ENCODE assay signal across 12 cellular contexts in the genomic region with DNA sequence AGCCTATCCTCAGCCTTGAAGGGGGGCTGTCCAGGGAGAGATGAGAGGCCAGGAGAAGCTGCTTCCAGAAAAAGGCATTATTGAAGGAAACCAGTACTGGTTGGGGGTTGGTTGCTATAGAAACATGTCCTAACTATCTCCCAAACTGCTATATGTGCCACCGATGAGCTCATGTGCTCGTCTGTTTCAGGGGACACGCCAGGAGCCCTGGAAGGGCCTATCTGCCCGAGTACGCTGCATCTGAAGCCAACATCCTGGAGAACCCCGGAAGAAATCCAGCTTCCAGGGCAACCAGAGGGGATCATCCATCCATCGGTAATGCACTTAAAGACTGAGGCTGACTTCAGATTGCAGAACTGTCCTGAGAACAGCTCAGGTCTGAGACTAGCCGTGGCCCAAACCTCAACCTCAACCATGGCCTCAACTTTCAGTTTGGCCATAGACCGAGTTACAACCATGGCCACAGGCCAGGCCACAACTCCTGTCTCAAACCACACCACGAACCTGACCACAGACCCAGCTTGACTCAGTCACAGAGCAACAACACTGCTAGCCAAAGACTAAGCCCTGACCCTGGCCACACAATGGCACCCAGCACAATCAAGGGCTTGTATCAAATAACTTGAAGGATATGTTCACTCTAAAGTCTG. TPM values are rescaled to one million over a fixed set of nuclear protein-coding genes. Genes with fewer than 3 reads are reported as not detected.
DNase-seq lines count a peak whose midpoint lies in the region; ATAC-seq and TF ChIP-seq lines count a peak whose summit lies in the region.
"Had no signal": no experiment of that assay in that cellular context is flagged by ENCODE, and none has a peak within 500 bp of the region (broad histone marks: within the 10 kb centered on the region; RNA-seq: fewer than 3 reads in every experiment).

No MANE protein-coding gene starts in this region.

- POLR2A ChIA-PET in HEK293 (lab: Yijun Ruan, JAX) = no interaction called here

- H3K4me1 ChIP-seq in HEK293 (ENCODE audit: control insufficient read depth, insufficient read depth, low read length) (no peaks in the 10 kb centered on the region), sigmoid colon (peaks cover 0 to 24% (median 20%) of the 10 kb centered on the region in 4 donors)

- TF ChIP-seq CTCF in AG10803 (conservative IDR thresholded peaks at IDR 0.05; ENCODE audit: low read length) (no peak), HEK293 (tag by site-specific recombination; IDR thresholded peaks at IDR 0.05) (no peak), sigmoid colon (IDR thresholded peaks at IDR 0.05) (no peak)

- WGBS in sigmoid colon, 2 donors = 87 to 92% methylated on average over 10 of the region's 10 CpGs

- H3K9me3 ChIP-seq in HEK293 (ENCODE audit: control insufficient read depth, insufficient read depth, low read depth, low read length) (no peaks in the 10 kb centered on the region), sigmoid colon (no peaks in the 10 kb centered on the region)
- H3K9me3 ChIP-seq: mucosa of descending colon had no signal

- no peaks in the 10 kb centered on the region for H3K36me3 ChIP-seq in HEK293 (ENCODE audit: control insufficient read depth in 2 of 2, insufficient read depth in 1 of 2, low read length in 2 of 2)
- no peaks in the 10 kb centered on the region for H3K36me3 ChIP-seq in sigmoid colon

- CTCF ChIA-PET in HEK293 (lab: Yijun Ruan, JAX) = interaction anchor here (2.0 kb wide), 1 partner anchor 73 kb away, joined by 10 read pairs; no protein-coding TSS in a partner anchor

- no peak for TF ChIP-seq EP300 in sigmoid colon (IDR thresholded peaks at IDR 0.05)

- peak; percentile 69 for DNase-seq in AG10803 (ENCODE audit: low read depth)
- DNase-seq in amniotic epithelial cell (ENCODE audit: low read depth) = peak; percentile 83
- peak; percentile 81 for DNase-seq in iris pigment epithelial cell (ENCODE audit: low read depth)
- DNase-seq in NCI-H1092 treated with DMSO at 0.1 percent for 48 hours (lab: John Stamatoyannopoulos, UW) = no peak
- no peak for DNase-seq in NK-92 treated with Interleukin-12 subunit alpha and Interleukin-12 subunit beta, amount 100 ng/mL, for 24 hours (lab: John Stamatoyannopoulos, UW)
- DNase-seq in sigmoid colon = no peak
- DNase-seq: DMS79 treated with DMSO at 0.1 percent for 48 hours; mucosa of descending colon; NCI-H2029; stimulated activated CD4-positive, alpha-beta T cell treated with anti-CD3 and anti-CD28 coated beads, Interleukin-2, amount 100 ng/mL, for 24 hours had no signal

- TF ChIP-seq POLR2A in sigmoid colon (IDR thresholded peaks at IDR 0.05) = no peak

- H3K4me3 ChIP-seq in AG10803 (ENCODE audit: low read length) = no peak overlapping the region
- no peak overlapping the region for H3K4me3 ChIP-seq in HEK293 (ENCODE audit: low read depth, low read length)
- H3K4me3 ChIP-seq in sigmoid colon = no peak overlapping the region
- H3K4me3 ChIP-seq: mucosa of descending colon had no signal

- no peaks in the 10 kb centered on the region for H3K27me3 ChIP-seq in sigmoid colon

- intact Hi-C loops in sigmoid colon (cut with DNase I) = loop anchor here (2.0 kb wide), 1 partner anchor 21 kb away; no protein-coding TSS in a partner anchor

- no peak for ATAC-seq in HG02571 (IDR thresholded peaks at IDR 0.05; ENCODE audit: unreplicated experiment)
- ATAC-seq: mucosa of descending colon had no signal

- H3K27ac ChIP-seq in HEK293 (ENCODE audit: extremely low read depth, low read depth, low read length) (no peak overlapping the region), sigmoid colon (peak overlapping the region in 1 of 4 donors; percentile 20)

TF ChIP-seq in HEK293, 187 proteins besides CTCF, POLR2A, EP300 and RAD21:
- TF ChIP-seq, protein P1, sequence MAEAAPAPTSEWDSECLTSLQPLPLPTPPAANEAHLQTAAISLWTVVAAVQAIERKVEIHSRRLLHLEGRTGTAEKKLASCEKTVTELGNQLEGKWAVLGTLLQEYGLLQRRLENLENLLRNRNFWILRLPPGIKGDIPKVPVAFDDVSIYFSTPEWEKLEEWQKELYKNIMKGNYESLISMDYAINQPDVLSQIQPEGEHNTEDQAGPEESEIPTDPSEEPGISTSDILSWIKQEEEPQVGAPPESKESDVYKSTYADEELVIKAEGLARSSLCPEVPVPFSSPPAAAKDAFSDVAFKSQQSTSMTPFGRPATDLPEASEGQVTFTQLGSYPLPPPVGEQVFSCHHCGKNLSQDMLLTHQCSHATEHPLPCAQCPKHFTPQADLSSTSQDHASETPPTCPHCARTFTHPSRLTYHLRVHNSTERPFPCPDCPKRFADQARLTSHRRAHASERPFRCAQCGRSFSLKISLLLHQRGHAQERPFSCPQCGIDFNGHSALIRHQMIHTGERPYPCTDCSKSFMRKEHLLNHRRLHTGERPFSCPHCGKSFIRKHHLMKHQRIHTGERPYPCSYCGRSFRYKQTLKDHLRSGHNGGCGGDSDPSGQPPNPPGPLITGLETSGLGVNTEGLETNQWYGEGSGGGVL (tag by site-specific recombination; IDR thresholded peaks at IDR 0.05) = no peak
- no peak for TF ChIP-seq ZNF677 (tag by site-specific recombination; IDR thresholded peaks at IDR 0.05)
- no peak for TF ChIP-seq KLF16 (tag by site-specific recombination; IDR thresholded peaks at IDR 0.05)
- TF ChIP-seq, protein P2, sequence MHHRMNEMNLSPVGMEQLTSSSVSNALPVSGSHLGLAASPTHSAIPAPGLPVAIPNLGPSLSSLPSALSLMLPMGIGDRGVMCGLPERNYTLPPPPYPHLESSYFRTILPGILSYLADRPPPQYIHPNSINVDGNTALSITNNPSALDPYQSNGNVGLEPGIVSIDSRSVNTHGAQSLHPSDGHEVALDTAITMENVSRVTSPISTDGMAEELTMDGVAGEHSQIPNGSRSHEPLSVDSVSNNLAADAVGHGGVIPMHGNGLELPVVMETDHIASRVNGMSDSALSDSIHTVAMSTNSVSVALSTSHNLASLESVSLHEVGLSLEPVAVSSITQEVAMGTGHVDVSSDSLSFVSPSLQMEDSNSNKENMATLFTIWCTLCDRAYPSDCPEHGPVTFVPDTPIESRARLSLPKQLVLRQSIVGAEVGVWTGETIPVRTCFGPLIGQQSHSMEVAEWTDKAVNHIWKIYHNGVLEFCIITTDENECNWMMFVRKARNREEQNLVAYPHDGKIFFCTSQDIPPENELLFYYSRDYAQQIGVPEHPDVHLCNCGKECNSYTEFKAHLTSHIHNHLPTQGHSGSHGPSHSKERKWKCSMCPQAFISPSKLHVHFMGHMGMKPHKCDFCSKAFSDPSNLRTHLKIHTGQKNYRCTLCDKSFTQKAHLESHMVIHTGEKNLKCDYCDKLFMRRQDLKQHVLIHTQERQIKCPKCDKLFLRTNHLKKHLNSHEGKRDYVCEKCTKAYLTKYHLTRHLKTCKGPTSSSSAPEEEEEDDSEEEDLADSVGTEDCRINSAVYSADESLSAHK (tag by site-specific recombination; IDR thresholded peaks at IDR 0.05) = no peak
- 0 out of 2 replicates have a peak, but pooled peaks have one; percentile 20 for TF ChIP-seq ZBTB20 (tag by site-specific recombination; IDR thresholded peaks at IDR 0.05)
- TF ChIP-seq ZNF510 (tag by site-specific recombination; IDR thresholded peaks at IDR 0.05; ENCODE audit: insufficient replicate concordance) = no peak
- TF ChIP-seq ZNF350 (tag by site-specific recombination; IDR thresholded peaks at IDR 0.05) = no peak
- no peak for TF ChIP-seq ZNF473 (tag by site-specific recombination; IDR thresholded peaks at IDR 0.05)

RNA-seq across cellular contexts. Expression of a gene that starts 10.2 kb away (rescaled TPM):
- 10 to 100 TPM in 1 of 4 donors, 1 to 10 TPM in 3; 4.3 to 13.6 (median 8.0) TPM for total RNA-seq in sigmoid colon
- polyA plus RNA-seq in sigmoid colon = 1 to 10 TPM; 3.6 to 5.7 (median 4.6) TPM

Comparison
In these comparisons a context has a peak if more than half of its experiments do, and no peak if none do; other contexts are left out.
1. DNase-seq: peak in AG10803 (single experiment), amniotic epithelial cell (single experiment) and iris pigment epithelial cell (single experiment); none in NCI-H1092 treated with DMSO at 0.1 percent for 48 hours (single experiment), NK-92 treated with Interleukin-12 subunit alpha and Interleukin-12 subunit beta, amount 100 ng/mL, for 24 hours (single experiment) and sigmoid colon (single experiment).